Comparison of ENCODE assay signal across 18 cellular contexts in genomic region chr11:69951821-69952590, GRCh38.
DNase-seq lines count a peak whose midpoint lies in the region; ATAC-seq and TF ChIP-seq lines count a peak whose summit lies in the region.
"Had no signal": no experiment of that assay in that cellular context is flagged by ENCODE, and none has a peak within 500 bp of the region (broad histone marks: within the 10 kb centered on the region; RNA-seq: fewer than 3 reads in every experiment).

No MANE protein-coding gene starts in this region.

- no peak overlapping the region for H2BK5ac ChIP-seq in IMR-90 (ENCODE audit: low read depth, low read length, poor library complexity, severe bottlenecking)

- no peak overlapping the region for H3K23ac ChIP-seq in IMR-90 (ENCODE audit: low read depth, low read length)

- H3K27me3 ChIP-seq in BLaER1 (no peaks in the 10 kb centered on the region), IMR-90 (ENCODE audit: control insufficient read depth, insufficient read depth, low read length) (no peaks in the 10 kb centered on the region), hepatocyte (no peaks in the 10 kb centered on the region)
- H3K27me3 ChIP-seq: BE2C had no signal

- no peaks in the 10 kb centered on the region for H3K27me3 Mint-ChIP-seq in Calu3 (ENCODE audit: unreplicated experiment)

- 84% methylated on average over 5 of the region's 20 CpGs; no CpG with 5 or more reads in 1 of the 2 experiments for WGBS in IMR-90 (ENCODE audit: extremely low coverage in 2 of 2, insufficient read length in 1 of 2), 2 experiments
- WGBS in hepatocyte (ENCODE audit: low lambda C conversion rate, missing lambda C conversion rate): 80% methylated on average over 20 of the region's 20 CpGs

- POLR2A ChIA-PET in IMR-90 (lab: Charles Lee; ENCODE audit: unreplicated experiment): no interaction called here

- H3K4me1 ChIP-seq in BLaER1 (peaks cover 27% of the 10 kb centered on the region), IMR-90 (ENCODE audit: control insufficient read depth, insufficient read depth, low read length) (peaks cover 31% of the 10 kb centered on the region), hepatocyte (ENCODE audit: insufficient read depth) (peaks cover 22% of the 10 kb centered on the region)
- H3K4me1 ChIP-seq: HAP-1 had no signal

- H3K4me3 ChIP-seq in BLaER1 (no peak overlapping the region), IMR-90 (ENCODE audit: insufficient read depth, low read depth, low read length) (no peak overlapping the region), hepatocyte (no peak overlapping the region)
- H3K4me3 ChIP-seq: HAP-1 had no signal

- DNase-seq in IMR-90 (no peak), hepatocyte (ENCODE audit: low spot score) (no peak), posterior vena cava (ENCODE audit: low spot score) (peak; percentile 55), KG1 (lab: John Stamatoyannopoulos, UW) (no peak), Calu3 (no peak)
- DNase-seq in activated effector memory CD4-positive, alpha-beta T cell treated with anti-CD3 and anti-CD28 coated beads, Interleukin-2, amount 50 U/mL, for 16 hours: no peak
- DNase-seq: ACHN; BE2C; CD4-positive, alpha-beta T cell; DMS153; DMS79; GDM1 had no signal

- 0 out of 2 replicates have a peak overlapping the region, but pooled peaks have one; percentile 94 for H3K14ac ChIP-seq in IMR-90 (replicated peaks; ENCODE audit: low read depth, low read length)

- H2BK120ac ChIP-seq in IMR-90 (ENCODE audit: low read depth, low read length): peak overlapping the region; percentile 94

- ATAC-seq in IMR-90 (ENCODE audit: low read depth): no peak
- ATAC-seq in GM21825 (IDR thresholded peaks at IDR 0.05; ENCODE audit: unreplicated experiment): no peak
- ATAC-seq: HepG2 had no signal

- no TSS peak for BruUV-seq in IMR-90 (replicated peaks; lab: Mats Ljungman, UMichigan)
- no TSS peak for BruUV-seq in Calu3 (replicated peaks; lab: Mats Ljungman, UMichigan)

- peaks cover 9% of the 10 kb centered on the region; the same call in 1 of the 2 replicates for H3K9me3 ChIP-seq in BLaER1
- no peaks in the 10 kb centered on the region for H3K9me3 ChIP-seq in IMR-90 (ENCODE audit: control insufficient read depth, insufficient read depth, low read length)
- no peaks in the 10 kb centered on the region for H3K9me3 ChIP-seq in hepatocyte (ENCODE audit: low read depth)
- H3K9me3 ChIP-seq: BE2C, Caco-2, HAP-1 had no signal

- H3K36me3 Mint-ChIP-seq in Calu3 (ENCODE audit: insufficient read depth, unreplicated experiment): peaks cover 18% of the 10 kb centered on the region

- peak overlapping the region; percentile 46; the same call in 1 of the 3 replicates for H2BK15ac ChIP-seq in IMR-90 (ENCODE audit: low read depth, low read length)

- H2AFZ ChIP-seq in IMR-90 (replicated peaks; ENCODE audit: low read length, poor library complexity): no peak overlapping the region
- H2AFZ ChIP-seq in hepatocyte: no peak overlapping the region

- H3K79me1 ChIP-seq in IMR-90 (ENCODE audit: low read depth in 1 of 2, low read length in 2 of 2): 0 out of 4 replicates have a peak, but pooled peaks cover 0 to 4% of the 10 kb centered on the region in 2 experiments

- peak overlapping the region; percentile 47 for H4K91ac ChIP-seq in IMR-90 (ENCODE audit: insufficient read depth, low read depth, low read length)

- no peaks in the 10 kb centered on the region for H3K9me2 ChIP-seq in hepatocyte (replicated peaks; ENCODE audit: insufficient read depth)

- H3K9me3 Mint-ChIP-seq in Calu3 (ENCODE audit: low read depth, unreplicated experiment): no peaks in the 10 kb centered on the region
- H3K9me3 Mint-ChIP-seq: CD4-positive, alpha-beta T cell had no signal

- CTCF ChIA-PET in IMR-90 (lab: Yijun Ruan, JAX): no interaction called here
- CTCF ChIA-PET in Calu3 (lab: Charles Lee): no interaction called here

- H3K27ac Mint-ChIP-seq in Calu3 (ENCODE audit: unreplicated experiment): no peak overlapping the region
- H3K27ac Mint-ChIP-seq: CD4-positive, alpha-beta T cell had no signal

- TF ChIP-seq POLR2A in IMR-90 (IDR thresholded peaks at IDR 0.05; ENCODE audit: low read depth, low read length): no peak

- no peak overlapping the region for H3K4me2 ChIP-seq in BLaER1
- no peak overlapping the region for H3K4me2 ChIP-seq in IMR-90 (ENCODE audit: low read depth, low read length)
- no peak overlapping the region for H3K4me2 ChIP-seq in hepatocyte

- in situ Hi-C loops in IMR-90 (cut with MboI; ENCODE audit: low sequenced_read_pairs): no loop called here

- peak overlapping the region; percentile 67 for H2BK20ac ChIP-seq in IMR-90 (ENCODE audit: low read depth, low read length)

- dilution Hi-C loops in IMR-90 (cut with HindIII; ENCODE audit: low sequenced_read_pairs, unreplicated experiment): no loop called here

- intact Hi-C loops in IMR-90 (cut with micrococcal nuclease) (no loop called here), posterior vena cava (cut with DNase I) (no loop called here), Calu3 (cut with micrococcal nuclease; ENCODE audit: unreplicated experiment) (no loop called here)

- H3K36me3 ChIP-seq in BLaER1 (no peaks in the 10 kb centered on the region), IMR-90 (ENCODE audit: control insufficient read depth, insufficient read depth, low read length) (no peaks in the 10 kb centered on the region), hepatocyte (replicated peaks; ENCODE audit: insufficient read depth, low read depth) (no peaks in the 10 kb centered on the region)
- H3K36me3 ChIP-seq: BE2C, HAP-1 had no signal

- peak overlapping the region; percentile 84 for H3K4ac ChIP-seq in IMR-90 (ENCODE audit: low read depth, low read length)

- no peak overlapping the region for H4K5ac ChIP-seq in IMR-90 (ENCODE audit: low read depth, low read length)

- H3K79me2 ChIP-seq in hepatocyte: no peaks in the 10 kb centered on the region

- no peak for TF ChIP-seq RAD21 in IMR-90 (IDR thresholded peaks at IDR 0.05; ENCODE audit: low read length)

- H3K9ac ChIP-seq in BLaER1 (no peak overlapping the region), IMR-90 (ENCODE audit: low read depth, low read length) (no peak overlapping the region)

- no peak overlapping the region for H3K4me3 Mint-ChIP-seq in Calu3 (ENCODE audit: low read depth, unreplicated experiment)
- H3K4me3 Mint-ChIP-seq: CD4-positive, alpha-beta T cell had no signal

- H3K9me1 ChIP-seq in IMR-90 (ENCODE audit: insufficient read depth, low read length): peaks cover 36% of the 10 kb centered on the region

- peaks cover 29% of the 10 kb centered on the region for H3K4me1 Mint-ChIP-seq in Calu3 (ENCODE audit: low read depth, unreplicated experiment)

- no peak overlapping the region for H3K18ac ChIP-seq in IMR-90 (ENCODE audit: low read depth, low read length)

- H2AK5ac ChIP-seq in IMR-90 (ENCODE audit: low read depth, low read length): peak overlapping the region; percentile 96

- TF ChIP-seq CTCF in IMR-90 (conservative IDR thresholded peaks at IDR 0.05; ENCODE audit: low read depth, low read length): no peak
- TF ChIP-seq CTCF in hepatocyte (IDR thresholded peaks at IDR 0.05; ENCODE audit: poor library complexity): no peak
- no peak for TF ChIP-seq CTCF in Calu3 (IDR thresholded peaks at IDR 0.05; ENCODE audit: unreplicated experiment)

- H4K20me1 ChIP-seq in BLaER1 (no peaks in the 10 kb centered on the region), IMR-90 (ENCODE audit: insufficient read depth, low read length) (no peaks in the 10 kb centered on the region), hepatocyte (ENCODE audit: insufficient read depth, poor library complexity, severe bottlenecking) (no peaks in the 10 kb centered on the region)

- H3K27ac ChIP-seq in BLaER1 (0 out of 2 replicates have a peak overlapping the region, but pooled peaks have one; percentile 18), IMR-90 (ENCODE audit: insufficient read depth, low read length) (no peak overlapping the region), hepatocyte (peak overlapping the region; percentile 66)
- H3K27ac ChIP-seq: C4-2B had no signal

- H2AK9ac ChIP-seq in IMR-90 (replicated peaks; ENCODE audit: low read depth, low read length, poor library complexity): peak overlapping the region; percentile 39

- H3K56ac ChIP-seq in IMR-90 (ENCODE audit: extremely low read depth, insufficient read depth, low read length): no peak overlapping the region

- no peak overlapping the region; a peak in 1 of 4 replicates for H4K8ac ChIP-seq in IMR-90 (ENCODE audit: low read depth in 2 of 2, low read length in 2 of 2)

TF ChIP-seq in IMR-90, 13 proteins besides CTCF, POLR2A, EP300 and RAD21:
- TF ChIP-seq NFE2L2 (IDR thresholded peaks at IDR 0.05; ENCODE audit: low read depth, low read length) (no peak), RFX5 (IDR thresholded peaks at IDR 0.05; ENCODE audit: low read depth, low read length) (no peak), ELK1 (IDR thresholded peaks at IDR 0.05; ENCODE audit: borderline replicate concordance, low read depth, low read length) (no peak), MXI1 (IDR thresholded peaks at IDR 0.05; ENCODE audit: borderline replicate concordance, low read depth, low read length) (no peak), BHLHE40 (IDR thresholded peaks at IDR 0.05; ENCODE audit: low read depth, low read length) (no peak), CHD1 (IDR thresholded peaks at IDR 0.05; ENCODE audit: low read depth, low read length) (no peak), FOS (IDR thresholded peaks at IDR 0.05; ENCODE audit: low read depth, low read length) (no peak), SMC3 (IDR thresholded peaks at IDR 0.05; ENCODE audit: low read depth, low read length) (no peak), MAZ (IDR thresholded peaks at IDR 0.05; ENCODE audit: borderline replicate concordance, low read depth, low read length) (no peak)
